ENCODE assay signal across 14 cellular contexts in the genomic region with DNA sequence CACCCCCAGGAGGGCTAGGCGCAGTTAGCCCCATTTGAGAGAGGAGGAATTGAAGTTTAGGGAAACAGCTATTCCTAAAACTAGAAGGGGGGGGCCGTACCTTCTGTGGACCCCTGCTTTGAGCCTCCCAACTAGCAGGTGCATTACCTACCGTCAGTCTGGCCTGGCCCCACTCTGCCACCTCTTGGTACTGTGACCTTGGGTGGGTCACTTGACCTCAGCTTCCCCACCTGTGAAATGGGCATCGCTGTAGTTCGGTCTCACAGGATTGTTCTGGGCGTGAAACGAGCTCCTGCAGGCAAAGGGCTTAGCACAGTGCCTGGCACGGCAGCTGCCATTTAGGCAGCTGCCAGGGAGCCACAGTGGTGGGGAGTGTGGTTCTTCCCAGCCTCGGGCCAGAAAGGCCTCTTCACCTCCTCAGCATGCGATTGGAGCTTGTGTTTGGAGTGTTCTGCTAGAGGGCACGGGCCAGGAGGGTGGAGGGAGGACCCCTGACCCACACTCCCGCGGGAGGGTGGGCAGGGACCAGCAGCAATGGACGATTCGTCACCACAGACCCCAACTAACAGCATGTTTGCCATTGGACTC. TPM values are rescaled to one million over a fixed set of nuclear protein-coding genes. Genes with fewer than 3 reads are reported as not detected.
DNase-seq lines count a peak whose midpoint lies in the region; ATAC-seq, FAIRE-seq and TF ChIP-seq lines count a peak whose summit lies in the region.
"Had no signal": no experiment of that assay in that cellular context is flagged by ENCODE, and none has a peak within 500 bp of the region (broad histone marks: within the 10 kb centered on the region; RNA-seq: fewer than 3 reads in every experiment).

No MANE protein-coding gene starts in this region.

- 96% methylated on average over 13 of the region's 15 CpGs for WGBS in K562 (ENCODE audit: insufficient coverage, low coverage, missing lambda C conversion rate)

- no peak overlapping the region for H3K27ac Mint-ChIP-seq in activated CD8-positive, alpha-beta T cell treated with anti-CD3 and anti-CD28 coated beads for 36 hours
- H3K27ac Mint-ChIP-seq: activated naive CD8-positive, alpha-beta T cell treated with anti-CD3 and anti-CD28 coated beads for 36 hours; type B pancreatic cell had no signal

- DNase-seq in K562 (ENCODE audit: extremely low read depth in 1 of 4, low spot score in 3 of 4) (no peak), lower lobe of right lung (no peak), NCI-H1694 (lab: John Stamatoyannopoulos, UW) (no peak), NOMO-1 (lab: John Stamatoyannopoulos, UW; ENCODE audit: unreplicated experiment in 2 of 2) (no peak)
- no peak for DNase-seq in activated CD8-positive, alpha-beta T cell treated with anti-CD3 and anti-CD28 coated beads for 36 hours
- DNase-seq: activated naive CD8-positive, alpha-beta T cell treated with anti-CD3 and anti-CD28 coated beads for 36 hours; dermis blood vessel endothelial cell; mucosa of descending colon had no signal

- no peak overlapping the region for H3K4me3 Mint-ChIP-seq in activated CD8-positive, alpha-beta T cell treated with anti-CD3 and anti-CD28 coated beads for 36 hours
- H3K4me3 Mint-ChIP-seq: activated naive CD8-positive, alpha-beta T cell treated with anti-CD3 and anti-CD28 coated beads for 36 hours; type B pancreatic cell had no signal

- H3K27ac ChIP-seq in ACC112 (ENCODE audit: low read depth, low read length): peak overlapping the region; percentile 42; the same call in 1 of the 2 replicates
- H3K27ac ChIP-seq in K562 (ENCODE audit: extremely low read depth, low read depth, low read length): no peak overlapping the region
- peak overlapping the region; percentile 24 for H3K27ac ChIP-seq in lower lobe of right lung
- peak overlapping the region in 13 of 21 experiments; percentile 6 to 68 (median 27) for H3K27ac ChIP-seq in skin epidermis
- H3K27ac ChIP-seq: SK-N-MC, VCaP had no signal

- intact Hi-C loops in K562 (cut with micrococcal nuclease): no loop called here
- intact Hi-C loops in lower lobe of right lung (cut with DNase I): no loop called here
- intact Hi-C loops in activated CD8-positive, alpha-beta T cell treated with anti-CD3 and anti-CD28 coated beads for 36 hours (cut with micrococcal nuclease): no loop called here

- no peaks in the 10 kb centered on the region for H3K9me1 ChIP-seq in K562 (ENCODE audit: control insufficient read depth, insufficient read depth, low read length)

- no peaks in the 10 kb centered on the region for H3K4me1 Mint-ChIP-seq in activated CD8-positive, alpha-beta T cell treated with anti-CD3 and anti-CD28 coated beads for 36 hours (ENCODE audit: low read depth)
- H3K4me1 Mint-ChIP-seq: activated naive CD8-positive, alpha-beta T cell treated with anti-CD3 and anti-CD28 coated beads for 36 hours had no signal

- H3K9me3 Mint-ChIP-seq in activated CD8-positive, alpha-beta T cell treated with anti-CD3 and anti-CD28 coated beads for 36 hours: no peaks in the 10 kb centered on the region
- H3K9me3 Mint-ChIP-seq: activated naive CD8-positive, alpha-beta T cell treated with anti-CD3 and anti-CD28 coated beads for 36 hours; type B pancreatic cell had no signal

- no peaks in the 10 kb centered on the region for H3K27me3 Mint-ChIP-seq in activated CD8-positive, alpha-beta T cell treated with anti-CD3 and anti-CD28 coated beads for 36 hours
- H3K27me3 Mint-ChIP-seq: activated naive CD8-positive, alpha-beta T cell treated with anti-CD3 and anti-CD28 coated beads for 36 hours; type B pancreatic cell had no signal

- H3K4me3 ChIP-seq in ACC112 (ENCODE audit: low read depth, low read length): no peak overlapping the region
- no peak overlapping the region for H3K4me3 ChIP-seq in K562
- H3K4me3 ChIP-seq in lower lobe of right lung: no peak overlapping the region
- H3K4me3 ChIP-seq in skin epidermis: no peak overlapping the region
- H3K4me3 ChIP-seq: mucosa of descending colon, SK-N-MC had no signal

- ATAC-seq in K562: no peak
- no peak for ATAC-seq in lower lobe of right lung
- ATAC-seq in HG03460 (IDR thresholded peaks at IDR 0.05; ENCODE audit: unreplicated experiment): no peak
- no peak for ATAC-seq in activated CD8-positive, alpha-beta T cell treated with anti-CD3 and anti-CD28 coated beads for 36 hours

- no TSS peak for BruUV-seq in K562 (replicated peaks; lab: Mats Ljungman, UMichigan)

- H3K4me2 ChIP-seq in K562 (ENCODE audit: insufficient read depth, low read length): no peak overlapping the region

- H3K79me2 ChIP-seq in ACC112 (ENCODE audit: control insufficient read depth, insufficient read depth, low read length, unreplicated experiment): peaks cover 19% of the 10 kb centered on the region
- no peaks in the 10 kb centered on the region; the same call in 2 of the 3 replicates for H3K79me2 ChIP-seq in K562 (ENCODE audit: control insufficient read depth, insufficient read depth, low read length)

- in situ Hi-C loops in K562 (cut with MboI): no loop called here

- H4K20me1 ChIP-seq in K562 (replicated peaks; ENCODE audit: control insufficient read depth, insufficient read depth, low read length): peaks cover 3% of the 10 kb centered on the region; the same call in 1 of the 2 replicates

- FAIRE-seq in K562 (lab: Jason Lieb, UNC): no peak

- H3K27me3 ChIP-seq in ACC112 (ENCODE audit: insufficient read depth, low read length) (no peaks in the 10 kb centered on the region), K562 (ENCODE audit: control insufficient read depth in 2 of 2, insufficient read depth in 2 of 2, low read length in 2 of 2) (no peaks in the 10 kb centered on the region), lower lobe of right lung (ENCODE audit: low read depth) (no peaks in the 10 kb centered on the region)

- peak overlapping the region in 1 of 2 experiments; percentile 30; a peak in 1 of 4 replicates for H3K9ac ChIP-seq in K562 (ENCODE audit: insufficient read depth in 1 of 2, low read depth in 2 of 2, low read length in 2 of 2)

- TF ChIP-seq RAD21 in K562 (CRISPR knock-in tag; conservative IDR thresholded peaks at IDR 0.05 in 1 of 2, IDR thresholded peaks at IDR 0.05 in 1 of 2): no peak

- peaks cover 9% of the 10 kb centered on the region for H3K36me3 Mint-ChIP-seq in activated CD8-positive, alpha-beta T cell treated with anti-CD3 and anti-CD28 coated beads for 36 hours (ENCODE audit: low read depth)

- POLR2A ChIA-PET in K562 (lab: Yijun Ruan, JAX): interaction anchor here (1.2 to 1.3 kb wide), 2 partner anchors 12 to 62 kb away, joined by 3 read pairs; no protein-coding TSS in a partner anchor
- POLR2A ChIA-PET in activated CD8-positive, alpha-beta T cell treated with anti-CD3 and anti-CD28 coated beads for 36 hours (lab: Charles Lee): no interaction called here

- H3K4me1 ChIP-seq in ACC112 (ENCODE audit: control insufficient read depth, insufficient read depth, low read length, unreplicated experiment) (peaks cover 43% of the 10 kb centered on the region), K562 (replicated peaks in 1 of 2; ENCODE audit: control insufficient read depth in 2 of 2, insufficient read depth in 2 of 2, low read length in 2 of 2) (peaks cover 0 to 22% of the 10 kb centered on the region in 2 experiments; a peak in 1 of 5 replicates), lower lobe of right lung (peaks cover 57% of the 10 kb centered on the region)

- H2AFZ ChIP-seq in ACC112 (ENCODE audit: low read length, unreplicated experiment): no peak overlapping the region
- no peak overlapping the region for H2AFZ ChIP-seq in K562 (ENCODE audit: low read depth, low read length)

- no peaks in the 10 kb centered on the region for H3K9me3 ChIP-seq in K562 (replicated peaks; ENCODE audit: control insufficient read depth, insufficient read depth, low read depth, low read length)
- no peaks in the 10 kb centered on the region for H3K9me3 ChIP-seq in lower lobe of right lung
- H3K9me3 ChIP-seq: mucosa of descending colon had no signal

- TF ChIP-seq CTCF in K562 (IDR thresholded peaks at IDR 0.05 in 2 of 3, conservative IDR thresholded peaks at IDR 0.05 in 1 of 3; ENCODE audit: insufficient read depth in 2 of 3, low read depth in 1 of 3, low read length in 3 of 3) (no peak), lower lobe of right lung (IDR thresholded peaks at IDR 0.05) (no peak)
- no peak for TF ChIP-seq CTCF in activated CD8-positive, alpha-beta T cell treated with anti-CD3 and anti-CD28 coated beads for 36 hours (IDR thresholded peaks at IDR 0.05)

- TF ChIP-seq POLR2A in K562 (conservative IDR thresholded peaks at IDR 0.05): no peak

- no peak for TF ChIP-seq EP300 in K562 (IDR thresholded peaks at IDR 0.05; ENCODE audit: low read length)

- H3K36me3 ChIP-seq in ACC112 (ENCODE audit: insufficient read depth, low read length) (peaks cover 9% of the 10 kb centered on the region; the same call in 1 of the 2 replicates), K562 (ENCODE audit: control insufficient read depth, insufficient read depth, low read length) (peaks cover 95% of the 10 kb centered on the region; the same call in 2 of the 3 replicates), lower lobe of right lung (peaks cover 98% of the 10 kb centered on the region)

- CTCF ChIA-PET in K562 (lab: Yijun Ruan, JAX; ENCODE audit: low intra/inter-chr PET ratio): no interaction called here
- CTCF ChIA-PET in activated CD8-positive, alpha-beta T cell treated with anti-CD3 and anti-CD28 coated beads for 36 hours (lab: Charles Lee): no interaction called here

TF ChIP-seq in K562, 482 proteins besides CTCF, POLR2A, EP300 and RAD21 (continues in another document):
- peak; percentile 96 for TF ChIP-seq ESRRA (IDR thresholded peaks at IDR 0.05; ENCODE audit: borderline replicate concordance, low read depth)

RNA-seq across cellular contexts. Expression of a gene that starts 32.0 kb away (rescaled TPM):
- 21.8 and 34.6 TPM in 2 replicates for total RNA-seq in K562 (2011; cell fraction: chromatin; rRNA removed; ENCODE audit: low replicate concordance)
- 22.1 and 24.8 TPM in 2 replicates for total RNA-seq in K562 (2011; cell fraction: nucleolus; rRNA removed)
- total RNA-seq in K562 (2011; cell fraction: nucleoplasm; rRNA removed): 16.0 and 28.2 TPM in 2 replicates
- total RNA-seq in K562 (2014; rRNA removed): 1.6 and 3.1 TPM in 2 replicates
- 0.89 and 1.2 TPM in 2 replicates for total RNA-seq in K562 (2014; rRNA removed; fragmentation: Illumina TruSeq; extraction: Trizol)
- total RNA-seq in K562 (2015; rRNA removed; fragmentation: Illumina TruSeq; extraction: Trizol): 0.83 and 0.87 TPM in 2 replicates
- total RNA-seq in K562 (2021): 3.7 and 4.8 TPM in 2 replicates
- 6.8 and 14.8 TPM in 2 replicates for polyA plus RNA-seq in K562 (2011; rRNA removed)
- 11.9 and 13.7 TPM in 2 replicates for polyA plus RNA-seq in K562 (2011; cell fraction: cytosol; rRNA removed)
- 61.9 and 73.0 TPM in 2 replicates for polyA plus RNA-seq in K562 (2011; cell fraction: nucleus; rRNA removed)
- 2.9 and 8.2 TPM in 2 replicates for polyA plus RNA-seq in K562 (2012)
- 3.4 and 4.7 TPM in 2 replicates for polyA plus RNA-seq in K562 (2014; fragmentation: Illumina TruSeq; extraction: Trizol)
- 1 to 10 TPM in 1 of 2 experiments, under 1 TPM in 1; 0.84 to 1.0 TPM for polyA plus RNA-seq in K562 (2014; fragmentation: Nextera tagmentation; extraction: Ambion mirVana)
- 5.6 and 7.0 TPM in 2 replicates for polyA plus RNA-seq in K562 (2014; rRNA removed)
- polyA minus RNA-seq in K562 (2011; rRNA and poly(A)+ RNA removed): 1.2 and 1.3 TPM in 2 replicates
- polyA minus RNA-seq in K562 (2011; cell fraction: cytosol; rRNA and poly(A)+ RNA removed): 2.8 and 4.4 TPM in 2 replicates
- polyA minus RNA-seq in K562 (2011; cell fraction: nucleus; rRNA and poly(A)+ RNA removed): 5.1 and 7.3 TPM in 2 replicates
- 18.2 TPM for total RNA-seq in lower lobe of right lung
- 10 to 100 TPM; 19.6 to 22.7 TPM for total RNA-seq in activated CD8-positive, alpha-beta T cell treated with anti-CD3 and anti-CD28 coated beads for 36 hours
- total RNA-seq: dermis blood vessel endothelial cell had no signal
